2 cellular contexts compared by ENCODE assay signal in the genomic region with DNA sequence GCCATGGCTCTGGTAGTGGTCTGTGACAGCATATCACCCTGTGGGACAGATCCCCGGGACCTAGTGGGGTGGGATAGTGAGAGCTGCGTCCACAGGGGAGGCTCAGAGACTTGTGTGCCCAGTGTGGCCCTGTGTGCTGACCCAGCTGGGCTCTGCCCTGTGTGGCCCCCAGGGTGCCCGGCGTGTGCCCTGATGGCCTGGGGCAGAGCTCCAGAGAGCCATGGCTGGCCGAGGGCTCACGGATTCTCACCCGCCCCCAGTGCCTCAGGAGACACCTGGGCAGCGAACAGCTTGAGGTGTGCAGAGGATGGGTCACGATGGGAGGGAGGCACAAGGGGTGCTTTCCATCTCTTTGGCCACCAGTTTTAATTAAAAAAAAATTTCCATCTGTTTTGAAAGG.
TF ChIP-seq lines count a peak whose summit lies in the region.

No MANE protein-coding gene starts in this region.

TF ChIP-seq in K562, 482 proteins besides CTCF, POLR2A, EP300 and RAD21:
- peak; percentile 35; the same call in 1 of the 2 replicates for TF ChIP-seq POLR2G (IDR thresholded peaks at IDR 0.05; ENCODE audit: low read depth, low read length)
- TF ChIP-seq, protein P1, sequence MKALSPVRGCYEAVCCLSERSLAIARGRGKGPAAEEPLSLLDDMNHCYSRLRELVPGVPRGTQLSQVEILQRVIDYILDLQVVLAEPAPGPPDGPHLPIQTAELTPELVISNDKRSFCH (CRISPR knock-in tag; IDR thresholded peaks at IDR 0.05): no peak
- TF ChIP-seq, protein P1 (tag; IDR thresholded peaks at IDR 0.05): no peak

TF ChIP-seq in HepG2, 621 proteins besides CTCF, POLR2A, EP300 and RAD21:
- no peak for TF ChIP-seq ZNF883 (CRISPR knock-in tag; IDR thresholded peaks at IDR 0.05; ENCODE audit: not compliant biosample characterization)
- TF ChIP-seq ZNF230 (CRISPR knock-in tag; IDR thresholded peaks at IDR 0.05): no peak
- peak; percentile 20 for TF ChIP-seq AGO2 (optimal IDR thresholded peaks at IDR 0.05; ENCODE audit: low read depth, low read length)
- TF ChIP-seq RBFOX2 (IDR thresholded peaks at IDR 0.05; ENCODE audit: low read depth, low read length): 0 out of 2 replicates have a peak, but pooled peaks have one; percentile 45
- TF ChIP-seq HNRNPL (IDR thresholded peaks at IDR 0.05; ENCODE audit: low read depth, low read length): 0 out of 2 replicates have a peak, but pooled peaks have one; percentile 46
- TF ChIP-seq GABPB1 (CRISPR knock-in tag; IDR thresholded peaks at IDR 0.05): 0 out of 2 replicates have a peak, but pooled peaks have one; percentile 11
